14 cellular contexts compared by ENCODE assay signal in the genomic region with DNA sequence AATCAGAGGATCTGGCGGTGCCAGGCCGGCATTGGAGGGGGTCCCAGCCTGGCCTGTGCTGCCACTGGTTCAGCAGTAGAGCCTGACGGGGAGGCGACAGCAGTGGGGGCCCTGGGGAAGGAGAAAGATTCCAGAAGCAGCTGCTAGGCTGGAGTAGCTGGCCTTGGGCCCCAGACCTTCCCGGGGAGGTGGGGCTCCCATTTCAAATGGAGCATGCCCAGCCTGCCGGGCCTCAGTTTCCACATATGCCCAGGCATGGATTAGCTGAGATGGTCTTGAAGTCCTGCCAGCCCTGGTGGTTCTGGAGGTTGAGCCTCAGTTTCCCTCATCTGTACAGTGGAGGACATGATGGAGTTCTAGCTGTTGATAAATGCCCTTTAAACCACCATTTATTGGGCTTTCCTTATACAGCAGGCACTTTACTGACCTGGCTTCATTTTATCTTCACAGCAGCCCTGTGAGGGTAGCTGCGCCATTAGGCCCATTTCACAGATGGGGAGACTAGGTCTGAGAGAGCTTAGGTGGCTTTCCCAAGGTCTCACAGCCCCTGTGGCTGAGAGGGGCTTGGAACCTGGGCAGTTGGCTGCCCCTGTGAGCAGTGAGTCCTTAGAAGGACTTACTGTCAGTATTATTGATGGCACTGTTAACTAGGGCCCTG. TPM values are rescaled to one million over a fixed set of nuclear protein-coding genes. Genes with fewer than 3 reads are reported as not detected.
DNase-seq lines count a peak whose midpoint lies in the region; ATAC-seq and TF ChIP-seq lines count a peak whose summit lies in the region.
"Had no signal": no experiment of that assay in that cellular context is flagged by ENCODE, and none has a peak within 500 bp of the region (broad histone marks: within the 10 kb centered on the region; RNA-seq: fewer than 3 reads in every experiment).

No MANE protein-coding gene starts in this region.

- CTCF ChIA-PET in activated CD4-positive, alpha-beta T cell treated with anti-CD3 and anti-CD28 coated beads, Interleukin-2, amount 10 ng/mL, durations not matched to agents 7 days and 5 days (lab: Charles Lee): interaction anchor here (0.6 to 6.0 kb wide), 5 partner anchors 16 to 31 kb away, joined by 3 to 46 read pairs (median 5); a partner anchor contains a TSS

- H3K4me3 ChIP-seq in Peyer's patch (no peak overlapping the region), right atrium auricular region (no peak overlapping the region)
- H3K4me3 ChIP-seq: GM23248 had no signal

- peaks cover 31% of the 10 kb centered on the region for H3K36me3 Mint-ChIP-seq in activated CD4-positive, alpha-beta T cell treated with anti-CD3 and anti-CD28 coated beads, Interleukin-2, amount 10 ng/mL, durations not matched to agents 7 days and 5 days (ENCODE audit: low read depth)
- peaks cover 27% of the 10 kb centered on the region for H3K36me3 Mint-ChIP-seq in stimulated activated memory B cell treated with anti-CD40 and anti-IgM and Interleukin-4, amounts not matched to agents 10 μg/mL and 1 μg/mL and 100 μg/mL, for 72 hours

- H3K9me3 ChIP-seq in Peyer's patch: no peaks in the 10 kb centered on the region
- H3K9me3 ChIP-seq in right atrium auricular region: no peaks in the 10 kb centered on the region

- no peak for TF ChIP-seq POLR2A in Peyer's patch (IDR thresholded peaks at IDR 0.05)

- H3K27me3 ChIP-seq in Peyer's patch (no peaks in the 10 kb centered on the region), right atrium auricular region (no peaks in the 10 kb centered on the region)

- POLR2A ChIA-PET in activated CD4-positive, alpha-beta T cell treated with anti-CD3 and anti-CD28 coated beads, Interleukin-2, amount 10 ng/mL, durations not matched to agents 7 days and 5 days (lab: Charles Lee): interaction anchor here (0.9 kb wide), 1 partner anchor 18 kb away, joined by 3 read pairs; no protein-coding TSS in a partner anchor

- no peak overlapping the region for H3K4me3 Mint-ChIP-seq in activated CD4-positive, alpha-beta T cell treated with anti-CD3 and anti-CD28 coated beads, Interleukin-2, amount 10 ng/mL, durations not matched to agents 7 days and 5 days
- H3K4me3 Mint-ChIP-seq in stimulated activated memory B cell treated with anti-CD40 and anti-IgM and Interleukin-4, amounts not matched to agents 10 μg/mL and 1 μg/mL and 100 μg/mL, for 72 hours: no peak overlapping the region
- H3K4me3 Mint-ChIP-seq: WTC11 had no signal

- H3K36me3 ChIP-seq in Peyer's patch (no peaks in the 10 kb centered on the region), right atrium auricular region (no peaks in the 10 kb centered on the region)

- TF ChIP-seq CTCF in Peyer's patch (IDR thresholded peaks at IDR 0.05): no peak
- no peak for TF ChIP-seq CTCF in right atrium auricular region (IDR thresholded peaks at IDR 0.05)

- H3K4me1 ChIP-seq in Peyer's patch: peaks cover 0 to 67% (median 40%) of the 10 kb centered on the region in 4 donors
- peaks cover 0 to 93% of the 10 kb centered on the region in 2 donors for H3K4me1 ChIP-seq in right atrium auricular region

- DNase-seq in activated CD4-positive, alpha-beta T cell treated with anti-CD3 and anti-CD28 coated beads, Interleukin-2, amount 10 ng/mL, durations not matched to agents 7 days and 5 days: no peak
- DNase-seq in activated CD4-positive, alpha-beta T cell treated with anti-CD3 and anti-CD28 coated beads for 1 hour: no peak
- DNase-seq in Peyer's patch: no peak
- no peak for DNase-seq in right atrium auricular region (ENCODE audit: low spot score)
- no peak for DNase-seq in UCSD-AML1 (lab: John Stamatoyannopoulos, UW; ENCODE audit: unreplicated experiment)
- DNase-seq in hepatic stellate cell (ENCODE audit: low spot score): no peak
- DNase-seq: Calu3; effector CD8-positive, alpha-beta T cell; foreskin melanocyte; GM23248 had no signal

- H3K4me1 Mint-ChIP-seq in activated CD4-positive, alpha-beta T cell treated with anti-CD3 and anti-CD28 coated beads, Interleukin-2, amount 10 ng/mL, durations not matched to agents 7 days and 5 days: peaks cover 84% of the 10 kb centered on the region
- H3K4me1 Mint-ChIP-seq in stimulated activated memory B cell treated with anti-CD40 and anti-IgM and Interleukin-4, amounts not matched to agents 10 μg/mL and 1 μg/mL and 100 μg/mL, for 72 hours: peaks cover 82% of the 10 kb centered on the region

- peak overlapping the region in 3 of 4 donors; percentile 77 to 81 (median 80) for H3K27ac ChIP-seq in Peyer's patch
- H3K27ac ChIP-seq in right atrium auricular region: peak overlapping the region; percentile 60 to 86
- H3K27ac ChIP-seq: GM23248, KMS-11 had no signal

- no peak for ATAC-seq in stimulated activated memory B cell treated with anti-CD40 and anti-IgM and Interleukin-4, amounts not matched to agents 10 μg/mL and 1 μg/mL and 100 μg/mL, for 72 hours
- no peak for ATAC-seq in GM18909 (IDR thresholded peaks at IDR 0.05; ENCODE audit: poor library complexity, unreplicated experiment)
- ATAC-seq: WTC11 had no signal

- H3K9me3 Mint-ChIP-seq in activated CD4-positive, alpha-beta T cell treated with anti-CD3 and anti-CD28 coated beads, Interleukin-2, amount 10 ng/mL, durations not matched to agents 7 days and 5 days: no peaks in the 10 kb centered on the region
- H3K9me3 Mint-ChIP-seq in stimulated activated memory B cell treated with anti-CD40 and anti-IgM and Interleukin-4, amounts not matched to agents 10 μg/mL and 1 μg/mL and 100 μg/mL, for 72 hours: no peaks in the 10 kb centered on the region
- H3K9me3 Mint-ChIP-seq: WTC11 had no signal

- H3K27ac Mint-ChIP-seq in activated CD4-positive, alpha-beta T cell treated with anti-CD3 and anti-CD28 coated beads, Interleukin-2, amount 10 ng/mL, durations not matched to agents 7 days and 5 days: peak overlapping the region; percentile 88
- H3K27ac Mint-ChIP-seq in stimulated activated memory B cell treated with anti-CD40 and anti-IgM and Interleukin-4, amounts not matched to agents 10 μg/mL and 1 μg/mL and 100 μg/mL, for 72 hours: peak overlapping the region; percentile 87

- no peaks in the 10 kb centered on the region for H3K27me3 Mint-ChIP-seq in activated CD4-positive, alpha-beta T cell treated with anti-CD3 and anti-CD28 coated beads, Interleukin-2, amount 10 ng/mL, durations not matched to agents 7 days and 5 days
- no peaks in the 10 kb centered on the region for H3K27me3 Mint-ChIP-seq in stimulated activated memory B cell treated with anti-CD40 and anti-IgM and Interleukin-4, amounts not matched to agents 10 μg/mL and 1 μg/mL and 100 μg/mL, for 72 hours

RNA-seq across cellular contexts. Expression of a gene that starts 21.8 kb away (rescaled TPM):
- 10 to 100 TPM; 29.7 to 29.8 TPM for total RNA-seq in activated CD4-positive, alpha-beta T cell treated with anti-CD3 and anti-CD28 coated beads, Interleukin-2, amount 10 ng/mL, durations not matched to agents 7 days and 5 days
- total RNA-seq in Peyer's patch (10 to 100 TPM in 2 of 4 donors, 1 to 10 TPM in 2; 4.4 to 37.1 (median 8.4) TPM), right atrium auricular region (10 to 100 TPM; 42.6 to 47.4 TPM)

RNA-seq across cellular contexts. Expression of a gene that starts 58.7 kb away (rescaled TPM):
- total RNA-seq in activated CD4-positive, alpha-beta T cell treated with anti-CD3 and anti-CD28 coated beads, Interleukin-2, amount 10 ng/mL, durations not matched to agents 7 days and 5 days: under 1 TPM; 0.69 to 0.97 TPM
- total RNA-seq in Peyer's patch (10 to 100 TPM; 43.2 to 64.6 (median 51.0) TPM), right atrium auricular region (10 to 100 TPM; 11.5 to 13.4 TPM)

Comparison
In these comparisons a context has a peak if more than half of its experiments do, and no peak if none do; other contexts are left out.
1. RNA of a gene that starts 58.7 kb away (total RNA-seq): 43.2 to 64.6 TPM in Peyer's patch and 11.5 to 13.4 TPM in right atrium auricular region; 0.69 to 0.97 TPM in activated CD4-positive, alpha-beta T cell treated with anti-CD3 and anti-CD28 coated beads, Interleukin-2, amount 10 ng/mL, durations not matched to agents 7 days and 5 days; every median in the first group is over 4 times any median in the second.